In the genomic region with DNA sequence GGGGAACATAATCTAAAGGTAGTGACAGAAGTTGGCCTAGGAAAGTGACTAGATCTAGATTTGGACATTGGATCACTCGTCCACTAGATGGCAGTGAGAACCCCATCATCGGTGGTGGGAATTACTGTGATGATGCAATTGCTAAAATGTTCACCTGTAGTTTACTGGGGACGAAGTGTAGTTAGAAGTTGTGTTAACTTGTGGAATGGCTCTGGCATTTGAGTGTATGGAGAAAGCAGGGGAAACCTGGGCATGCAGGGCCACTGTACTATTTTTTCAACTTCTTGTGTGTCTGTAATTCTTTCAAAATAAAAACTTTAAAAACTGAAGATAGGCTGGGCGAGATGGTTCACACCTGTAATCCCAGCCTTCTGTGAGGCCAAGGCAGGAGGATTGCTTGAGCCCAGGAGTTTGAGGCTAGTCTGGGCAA, we compare ENCODE assay signal across 9 cellular contexts.
DNase-seq lines count a peak whose midpoint lies in the region; ATAC-seq, FAIRE-seq and TF ChIP-seq lines count a peak whose summit lies in the region.
"Had no signal": no experiment of that assay in that cellular context is flagged by ENCODE, and none has a peak within 500 bp of the region (broad histone marks: within the 10 kb centered on the region; RNA-seq: fewer than 3 reads in every experiment).

No MANE protein-coding gene starts in this region.

- intact Hi-C loops in pancreas (cut with DNase I) (loop anchor here in 1 of 3 donors (5.0 kb wide), 1 partner anchor 106 kb away; no protein-coding TSS in a partner anchor), uterus (cut with DNase I; ENCODE audit: low total_unique reads) (no loop called here)

- ATAC-seq in GM21447 (IDR thresholded peaks at IDR 0.05; ENCODE audit: unreplicated experiment) (peak; percentile 60), foreskin keratinocyte (peak; percentile 78), pancreas (peak; percentile 86 to 99 (median 96))
- peak; percentile 87 for ATAC-seq in activated T-helper 17 cell treated with anti-CD3 and anti-CD28 coated beads, Interleukin-2, amount 50 U/mL, for 72 hours (replicated peaks)

- no peaks in the 10 kb centered on the region for H3K36me3 Mint-ChIP-seq in activated T-helper 17 cell treated with anti-CD3 and anti-CD28 coated beads, Interleukin-2, amount 50 U/mL, for 72 hours (ENCODE audit: low read depth)

- peak; percentile 66 for DNase-seq in D721Med (ENCODE audit: insufficient read length, low spot score)
- DNase-seq in HuH-7 (ENCODE audit: low spot score) = peak; percentile 78
- peak; percentile 42 for DNase-seq in RPMI7951 (ENCODE audit: low read depth)
- peak in 1 of 2 donors; percentile 42 for DNase-seq in foreskin keratinocyte
- peak in 4 of 6 donors; percentile 23 to 71 (median 38) for DNase-seq in pancreas
- DNase-seq in uterus = peak; percentile 41 to 49

- no peak overlapping the region for H3K4me3 Mint-ChIP-seq in activated T-helper 17 cell treated with anti-CD3 and anti-CD28 coated beads, Interleukin-2, amount 50 U/mL, for 72 hours
- H3K4me3 Mint-ChIP-seq: dendritic cell treated with granulocyte-macrophage colony-stimulating factor and Interleukin-4, amounts not matched to agents 40 ng/mL and 50 ng/mL, for 4 days had no signal

- TF ChIP-seq POLR2A in uterus (IDR thresholded peaks at IDR 0.05) = no peak

- H3K27ac ChIP-seq in foreskin keratinocyte (no peak overlapping the region), pancreas (no peak overlapping the region), uterus (no peak overlapping the region)

- 23 to 25% methylated on average over 4 of the region's 4 CpGs for whole genome bisulfite sequencing in pancreas, 2 donors

- no peak overlapping the region for H3K27ac Mint-ChIP-seq in activated T-helper 17 cell treated with anti-CD3 and anti-CD28 coated beads, Interleukin-2, amount 50 U/mL, for 72 hours
- H3K27ac Mint-ChIP-seq: dendritic cell treated with granulocyte-macrophage colony-stimulating factor and Interleukin-4, amounts not matched to agents 40 ng/mL and 50 ng/mL, for 4 days had no signal

- no peaks in the 10 kb centered on the region for H3K9me3 Mint-ChIP-seq in activated T-helper 17 cell treated with anti-CD3 and anti-CD28 coated beads, Interleukin-2, amount 50 U/mL, for 72 hours
- H3K9me3 Mint-ChIP-seq: dendritic cell treated with granulocyte-macrophage colony-stimulating factor and Interleukin-4, amounts not matched to agents 40 ng/mL and 50 ng/mL, for 4 days had no signal

- peaks cover 5% of the 10 kb centered on the region for H3K4me1 Mint-ChIP-seq in activated T-helper 17 cell treated with anti-CD3 and anti-CD28 coated beads, Interleukin-2, amount 50 U/mL, for 72 hours

- no peaks in the 10 kb centered on the region for H3K4me1 ChIP-seq in foreskin keratinocyte
- no peaks in the 10 kb centered on the region for H3K4me1 ChIP-seq in pancreas
- H3K4me1 ChIP-seq in uterus = no peaks in the 10 kb centered on the region

- H3K36me3 ChIP-seq in pancreas (no peaks in the 10 kb centered on the region), uterus (no peaks in the 10 kb centered on the region)

- no peak overlapping the region for H3K4me3 ChIP-seq in pancreas
- no peak overlapping the region for H3K4me3 ChIP-seq in uterus

- FAIRE-seq in D721Med (lab: Jason Lieb, UNC) (no peak), pancreas (lab: Jason Lieb, UNC) (no peak)

- no peaks in the 10 kb centered on the region for H3K9me3 ChIP-seq in pancreas
- no peaks in the 10 kb centered on the region for H3K9me3 ChIP-seq in uterus

- TF ChIP-seq CTCF in D721Med (IDR thresholded peaks at IDR 0.05; ENCODE audit: insufficient read depth, missing control alignments) = peak; percentile 86
- peak; percentile 90 for TF ChIP-seq CTCF in foreskin keratinocyte (conservative IDR thresholded peaks at IDR 0.05)
- TF ChIP-seq CTCF in pancreas (IDR thresholded peaks at IDR 0.05) = peak; percentile 72 to 82 (median 76)
- TF ChIP-seq CTCF in uterus (IDR thresholded peaks at IDR 0.05) = peak; percentile 68 to 84 (median 80)

- H3K27me3 ChIP-seq in foreskin keratinocyte = peaks cover 13% of the 10 kb centered on the region
- H3K27me3 ChIP-seq in pancreas = no peaks in the 10 kb centered on the region
- H3K27me3 ChIP-seq in uterus = no peaks in the 10 kb centered on the region

- H3K27me3 Mint-ChIP-seq in activated T-helper 17 cell treated with anti-CD3 and anti-CD28 coated beads, Interleukin-2, amount 50 U/mL, for 72 hours = no peaks in the 10 kb centered on the region
- H3K27me3 Mint-ChIP-seq: dendritic cell treated with granulocyte-macrophage colony-stimulating factor and Interleukin-4, amounts not matched to agents 40 ng/mL and 50 ng/mL, for 4 days had no signal
